Comparison of ENCODE assay signal across 27 cellular contexts in genomic region chr4:122195718-122196117, GRCh38. TPM values are rescaled to one million over a fixed set of nuclear protein-coding genes. Genes with fewer than 3 reads are reported as not detected.
DNase-seq lines count a peak whose midpoint lies in the region; ATAC-seq, FAIRE-seq and TF ChIP-seq lines count a peak whose summit lies in the region.
"Had no signal": no experiment of that assay in that cellular context is flagged by ENCODE, and none has a peak within 500 bp of the region (broad histone marks: within the 10 kb centered on the region; RNA-seq: fewer than 3 reads in every experiment).

No MANE protein-coding gene starts in this region.

- TF ChIP-seq CTCF in endothelial cell of umbilical vein (IDR thresholded peaks at IDR 0.05; ENCODE audit: extremely low read depth in 1 of 2, insufficient read depth in 1 of 2, low read depth in 1 of 2, low read length in 2 of 2) (no peak), A673 (conservative IDR thresholded peaks at IDR 0.05; ENCODE audit: low read depth, low read length) (no peak)

- H3K9ac ChIP-seq in endothelial cell of umbilical vein (replicated peaks; ENCODE audit: extremely low read depth, insufficient read depth, low read length): no peak overlapping the region

- no peaks in the 10 kb centered on the region for H3K27me3 ChIP-seq in endothelial cell of umbilical vein (ENCODE audit: control insufficient read depth in 2 of 2, insufficient read depth in 2 of 2, low read length in 2 of 2)
- no peaks in the 10 kb centered on the region for H3K27me3 ChIP-seq in A673 (replicated peaks; ENCODE audit: insufficient read depth, low read depth, low read length, poor library complexity)

- H3K4me3 Mint-ChIP-seq in activated naive CD4-positive, alpha-beta T cell treated with anti-CD3 and anti-CD28 coated beads, Interleukin-2, amount 10 ng/mL, durations not matched to agents 7 days and 5 days: no peak overlapping the region
- H3K4me3 Mint-ChIP-seq: B cell; CD8-positive, alpha-beta T cell had no signal

- FAIRE-seq in endothelial cell of umbilical vein (lab: Jason Lieb, UNC): no peak
- FAIRE-seq: GM12891, H54 had no signal

- H3K4me3 ChIP-seq in endothelial cell of umbilical vein (replicated peaks in 1 of 3; ENCODE audit: insufficient read depth in 1 of 3, low read depth in 1 of 3, low read length in 3 of 3) (no peak overlapping the region), A673 (ENCODE audit: low read depth, low read length, poor library complexity, severe bottlenecking) (no peak overlapping the region)

- no peak for DNase-seq in activated naive CD4-positive, alpha-beta T cell treated with anti-CD3 and anti-CD28 coated beads, Interleukin-2, amount 50 U/mL, for 72 hours (ENCODE audit: low spot score in 2 of 2)
- no peak for DNase-seq in activated naive CD4-positive, alpha-beta T cell treated with anti-CD3 and anti-CD28 coated beads, Interleukin-2, amount 10 ng/mL, durations not matched to agents 7 days and 5 days
- peak; percentile 4 for DNase-seq in astrocyte of the hippocampus (ENCODE audit: low read depth, low spot score)
- DNase-seq in endothelial cell of umbilical vein (ENCODE audit: low read depth, low spot score): no peak
- DNase-seq in stimulated activated naive CD8-positive, alpha-beta T cell treated with anti-CD3 and anti-CD28 coated beads, Interleukin-15, Interleukin-2, amounts not matched to agents 100 U/mL and 50 U/mL, for 24 hours: no peak
- no peak for DNase-seq in A673 (ENCODE audit: low spot score)
- no peak for DNase-seq in iPS-NIHi11 (ENCODE audit: low spot score)
- DNase-seq in stimulated activated naive CD4-positive, alpha-beta T cell treated with Interleukin-2 at 50 U/mL for 16 hours (lab: John Stamatoyannopoulos, UW): no peak
- DNase-seq: Caco-2; CD8-positive, alpha-beta T cell; DMS79; EL; GF-D8; NCI-H1048; NCI-H1417; NCI-H187; NCI-H2081 treated with DMSO at 0.1 percent for 48 hours; NCI-H2171; NCI-H226; NCI-H510A; NCI-H69; Right ventricle myocardium superior; RPMI8226 had no signal

- H3K9me3 ChIP-seq in endothelial cell of umbilical vein (replicated peaks; ENCODE audit: control insufficient read depth, insufficient read depth, low read length) (no peaks in the 10 kb centered on the region), A673 (ENCODE audit: low read depth, low read length, poor library complexity, severe bottlenecking) (no peaks in the 10 kb centered on the region)
- H3K9me3 ChIP-seq: Caco-2 had no signal

- H3K27me3 Mint-ChIP-seq in activated naive CD4-positive, alpha-beta T cell treated with anti-CD3 and anti-CD28 coated beads, Interleukin-2, amount 10 ng/mL, durations not matched to agents 7 days and 5 days: no peaks in the 10 kb centered on the region
- H3K27me3 Mint-ChIP-seq: B cell had no signal

- H3K9me1 ChIP-seq in endothelial cell of umbilical vein (replicated peaks; ENCODE audit: control insufficient read depth, extremely low read depth, insufficient read depth, low read length): no peaks in the 10 kb centered on the region

- no peaks in the 10 kb centered on the region for H3K4me1 Mint-ChIP-seq in activated naive CD4-positive, alpha-beta T cell treated with anti-CD3 and anti-CD28 coated beads, Interleukin-2, amount 10 ng/mL, durations not matched to agents 7 days and 5 days
- H3K4me1 Mint-ChIP-seq: B cell had no signal

- H3K27ac Mint-ChIP-seq in activated naive CD4-positive, alpha-beta T cell treated with anti-CD3 and anti-CD28 coated beads, Interleukin-2, amount 50 U/mL, for 72 hours: no peak overlapping the region
- no peak overlapping the region for H3K27ac Mint-ChIP-seq in activated naive CD4-positive, alpha-beta T cell treated with anti-CD3 and anti-CD28 coated beads, Interleukin-2, amount 10 ng/mL, durations not matched to agents 7 days and 5 days
- H3K27ac Mint-ChIP-seq: B cell; CD8-positive, alpha-beta T cell had no signal

- no peaks in the 10 kb centered on the region for H3K4me1 ChIP-seq in endothelial cell of umbilical vein (ENCODE audit: control insufficient read depth, extremely low read depth, insufficient read depth, low read length)
- H3K4me1 ChIP-seq in A673 (ENCODE audit: insufficient read depth, low read length, poor library complexity, severe bottlenecking): no peaks in the 10 kb centered on the region
- H3K4me1 ChIP-seq: Caco-2 had no signal

- H3K4me2 ChIP-seq in endothelial cell of umbilical vein (ENCODE audit: insufficient read depth, low read length): no peak overlapping the region

- CTCF ChIA-PET in activated naive CD4-positive, alpha-beta T cell treated with anti-CD3 and anti-CD28 coated beads, Interleukin-2, amount 10 ng/mL, durations not matched to agents 7 days and 5 days (lab: Charles Lee): no interaction called here
- CTCF ChIA-PET in endothelial cell of umbilical vein (lab: Charles Lee) (interaction anchor here (1.0 to 1.5 kb wide), 2 partner anchors 14 to 294 kb away, joined by 3 read pairs; no protein-coding TSS in a partner anchor), A673 (lab: Charles Lee) (no interaction called here)

- H3K36me3 ChIP-seq in endothelial cell of umbilical vein (ENCODE audit: control insufficient read depth in 2 of 2, extremely low read depth in 1 of 2, insufficient read depth in 2 of 2, low read length in 2 of 2) (peaks cover 0 to 3% of the 10 kb centered on the region in 2 experiments), A673 (ENCODE audit: insufficient read depth, low read length, poor library complexity, severe bottlenecking) (no peaks in the 10 kb centered on the region)

- no peak overlapping the region for H2AFZ ChIP-seq in endothelial cell of umbilical vein (ENCODE audit: low read depth, low read length)

- no TSS peak for BruUV-seq in endothelial cell of umbilical vein (replicated peaks; lab: Mats Ljungman, UMichigan)
- no TSS peak for BruUV-seq in A673 (replicated peaks; lab: Mats Ljungman, UMichigan)

- POLR2A ChIA-PET in endothelial cell of umbilical vein (lab: Charles Lee) (no interaction called here), A673 (lab: Charles Lee; ENCODE audit: low non-redundant PET) (no interaction called here)

- TF ChIP-seq POLR2A in endothelial cell of umbilical vein (IDR thresholded peaks at IDR 0.05; ENCODE audit: low read depth, low read length): no peak

- peak; percentile 56 to 93 for ATAC-seq in activated naive CD4-positive, alpha-beta T cell treated with anti-CD3 and anti-CD28 coated beads, Interleukin-2, amount 50 U/mL, for 72 hours
- peak; percentile 79 for ATAC-seq in stimulated activated naive CD8-positive, alpha-beta T cell treated with anti-CD3 and anti-CD28 coated beads, Interleukin-15, Interleukin-2, amounts not matched to agents 100 U/mL and 50 U/mL, for 24 hours
- ATAC-seq: CD8-positive, alpha-beta T cell had no signal

- no peaks in the 10 kb centered on the region for H4K20me1 ChIP-seq in endothelial cell of umbilical vein (replicated peaks; ENCODE audit: control insufficient read depth, extremely low read depth, insufficient read depth, low read length)

- H3K79me2 ChIP-seq in endothelial cell of umbilical vein (ENCODE audit: control insufficient read depth, insufficient read depth, low read length): no peaks in the 10 kb centered on the region

- H3K9me3 Mint-ChIP-seq in activated naive CD4-positive, alpha-beta T cell treated with anti-CD3 and anti-CD28 coated beads, Interleukin-2, amount 50 U/mL, for 72 hours: no peaks in the 10 kb centered on the region
- H3K9me3 Mint-ChIP-seq in activated naive CD4-positive, alpha-beta T cell treated with anti-CD3 and anti-CD28 coated beads, Interleukin-2, amount 10 ng/mL, durations not matched to agents 7 days and 5 days: no peaks in the 10 kb centered on the region
- H3K9me3 Mint-ChIP-seq: CD8-positive, alpha-beta T cell had no signal

- H3K36me3 Mint-ChIP-seq in activated naive CD4-positive, alpha-beta T cell treated with anti-CD3 and anti-CD28 coated beads, Interleukin-2, amount 50 U/mL, for 72 hours: peaks cover 0 to 5% of the 10 kb centered on the region in 2 donors
- peaks cover 30% of the 10 kb centered on the region for H3K36me3 Mint-ChIP-seq in activated naive CD4-positive, alpha-beta T cell treated with anti-CD3 and anti-CD28 coated beads, Interleukin-2, amount 10 ng/mL, durations not matched to agents 7 days and 5 days

- intact Hi-C loops in endothelial cell of umbilical vein (cut with micrococcal nuclease) (no loop called here), A673 (cut with micrococcal nuclease; ENCODE audit: unreplicated experiment) (no loop called here)

- H3K27ac ChIP-seq in endothelial cell of umbilical vein (ENCODE audit: insufficient read depth, low read depth, low read length) (no peak overlapping the region), A673 (ENCODE audit: low read depth, low read length, poor library complexity, severe bottlenecking) (no peak overlapping the region)
- H3K27ac ChIP-seq: C4-2B had no signal

- dilution Hi-C loops in endothelial cell of umbilical vein (cut with MboI; ENCODE audit: extremely low pct_ligation_motif_present, low sequenced_read_pairs): no loop called here

TF ChIP-seq in endothelial cell of umbilical vein, 7 proteins besides CTCF, POLR2A, EP300 and RAD21:
- no peak for TF ChIP-seq EZH2 (IDR thresholded peaks at IDR 0.05; ENCODE audit: borderline replicate concordance, low read depth, low read length, severe bottlenecking)
- peak; percentile 39 for TF ChIP-seq FOS (IDR thresholded peaks at IDR 0.05; ENCODE audit: borderline replicate concordance, insufficient read depth, low read length)
- TF ChIP-seq MYC (IDR thresholded peaks at IDR 0.05; ENCODE audit: low read depth, low read length): no peak
- TF ChIP-seq MAX (IDR thresholded peaks at IDR 0.05; ENCODE audit: insufficient read depth, insufficient read length): no peak
- no peak for TF ChIP-seq POLR2AphosphoS5 (IDR thresholded peaks at IDR 0.05; ENCODE audit: insufficient read depth, low read depth, low read length)
- no peak for TF ChIP-seq JUN (IDR thresholded peaks at IDR 0.05; ENCODE audit: borderline replicate concordance, insufficient read depth, insufficient read length, low read depth)
- TF ChIP-seq GATA2 (IDR thresholded peaks at IDR 0.05; ENCODE audit: insufficient read depth, insufficient read length, low read depth, low read length): no peak

RNA-seq across cellular contexts. Expression of gene BLTP1, which starts 43.6 kb away (rescaled TPM):
- 10 to 100 TPM; 34.9 to 43.6 TPM for total RNA-seq in activated naive CD4-positive, alpha-beta T cell treated with anti-CD3 and anti-CD28 coated beads, Interleukin-2, amount 50 U/mL, for 72 hours
- total RNA-seq in endothelial cell of umbilical vein: 37.5 and 47.1 TPM in 2 replicates
- 12.8 and 14.7 TPM in 2 replicates for polyA plus RNA-seq in endothelial cell of umbilical vein
- polyA plus RNA-seq in endothelial cell of umbilical vein (2011; cell fraction: cytosol; rRNA removed): 12.7 and 14.9 TPM in 2 replicates
- 66.1 and 78.8 TPM in 2 replicates for polyA plus RNA-seq in endothelial cell of umbilical vein (2011; cell fraction: nucleus; rRNA removed)
- 25.3 and 30.3 TPM in 2 replicates for polyA plus RNA-seq in endothelial cell of umbilical vein (2012)
- 137 and 144 TPM in 2 replicates for polyA minus RNA-seq in endothelial cell of umbilical vein
- polyA minus RNA-seq in endothelial cell of umbilical vein (2011; cell fraction: cytosol; rRNA and poly(A)+ RNA removed): 20.7 TPM
- 230 and 341 TPM in 2 replicates for polyA minus RNA-seq in endothelial cell of umbilical vein (2011; cell fraction: nucleus; rRNA and poly(A)+ RNA removed)
- 23.9 and 26.6 TPM in 2 replicates for total RNA-seq in A673 (2021)
